1 cellular context compared by ENCODE assay signal in the genomic region with DNA sequence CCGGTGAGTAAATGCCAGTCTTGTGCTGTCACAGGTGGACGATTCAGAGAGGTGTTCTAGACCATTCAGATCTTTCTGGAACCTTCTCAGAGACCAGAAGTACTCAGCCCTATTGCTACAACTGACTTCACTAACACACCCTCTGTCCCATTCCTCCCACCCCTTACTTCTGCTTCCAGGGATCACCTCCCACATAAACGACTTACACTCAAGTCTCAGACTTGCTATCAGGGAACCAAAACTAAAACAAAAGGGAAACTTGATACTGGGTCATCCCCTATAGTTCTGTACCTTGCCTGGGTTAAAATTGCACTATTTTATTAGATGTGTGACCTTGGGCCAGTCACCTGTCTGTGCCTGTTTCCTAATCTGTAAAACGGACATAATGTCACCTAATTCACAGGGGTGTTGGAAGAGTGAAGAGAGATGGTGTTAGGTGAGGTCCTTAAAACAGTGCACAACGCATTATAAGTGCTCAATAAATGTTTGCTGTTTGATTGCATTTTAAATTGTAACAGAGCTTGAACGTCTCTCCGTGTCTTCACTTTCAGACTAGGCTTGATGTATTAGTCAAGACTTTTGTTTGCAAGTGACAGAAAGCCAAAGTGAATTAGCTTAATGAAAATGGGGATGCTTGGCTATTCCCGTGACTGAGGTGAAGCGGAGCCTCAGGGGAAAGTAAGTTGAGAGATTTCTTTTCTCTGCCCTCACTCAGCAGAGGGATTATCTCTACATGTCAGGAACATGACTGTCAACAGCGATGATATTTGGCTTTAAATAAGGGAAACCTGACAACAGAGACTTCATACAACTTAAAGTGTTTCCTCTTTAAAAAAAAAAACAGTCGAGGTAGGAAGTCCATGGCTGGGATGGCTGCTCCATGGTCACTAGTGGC.
TF ChIP-seq lines count a peak whose summit lies in the region.

No MANE protein-coding gene starts in this region.

TF ChIP-seq in GM23338, 12 proteins besides CTCF, POLR2A, EP300 and RAD21 (continued from another document):
- TF ChIP-seq, protein P1, sequence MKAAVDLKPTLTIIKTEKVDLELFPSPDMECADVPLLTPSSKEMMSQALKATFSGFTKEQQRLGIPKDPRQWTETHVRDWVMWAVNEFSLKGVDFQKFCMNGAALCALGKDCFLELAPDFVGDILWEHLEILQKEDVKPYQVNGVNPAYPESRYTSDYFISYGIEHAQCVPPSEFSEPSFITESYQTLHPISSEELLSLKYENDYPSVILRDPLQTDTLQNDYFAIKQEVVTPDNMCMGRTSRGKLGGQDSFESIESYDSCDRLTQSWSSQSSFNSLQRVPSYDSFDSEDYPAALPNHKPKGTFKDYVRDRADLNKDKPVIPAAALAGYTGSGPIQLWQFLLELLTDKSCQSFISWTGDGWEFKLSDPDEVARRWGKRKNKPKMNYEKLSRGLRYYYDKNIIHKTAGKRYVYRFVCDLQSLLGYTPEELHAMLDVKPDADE (IDR thresholded peaks at IDR 0.05) = no peak
- TF ChIP-seq POLR2AphosphoS5 (IDR thresholded peaks at IDR 0.05; ENCODE audit: low read depth) (no peak), ZNF331 (CRISPR knock-in tag; IDR thresholded peaks at IDR 0.05; ENCODE audit: low read depth) (no peak), CREB1 (CRISPR knock-in tag; IDR thresholded peaks at IDR 0.05; ENCODE audit: low read depth) (no peak), EZH2 (IDR thresholded peaks at IDR 0.05; ENCODE audit: low read depth, unreplicated experiment) (no peak)
TF ChIP-seq in GM23338: peak in this region for 0.
